ENCODE assay signal across 23 cellular contexts in the genomic region with DNA sequence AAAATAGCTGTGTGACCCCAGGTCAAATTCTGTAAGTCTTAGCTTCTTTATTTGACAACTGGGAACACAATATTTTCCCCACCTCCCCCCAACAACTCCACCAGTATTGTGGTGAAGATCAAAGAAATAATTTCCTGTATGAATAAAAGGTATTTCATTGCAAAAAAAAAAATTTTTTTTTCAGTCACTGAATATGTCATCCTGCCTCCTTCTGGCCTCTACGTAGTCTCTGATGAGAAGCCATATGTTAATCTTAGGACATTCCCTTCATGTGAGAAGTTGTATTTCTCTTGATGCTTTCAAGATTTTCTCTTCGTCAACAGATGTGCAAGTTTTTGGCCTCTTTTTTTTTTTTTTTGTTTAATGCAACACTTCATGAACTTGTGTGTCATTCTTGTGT. TPM values are rescaled to one million over a fixed set of nuclear protein-coding genes. Genes with fewer than 3 reads are reported as not detected.
DNase-seq lines count a peak whose midpoint lies in the region; ATAC-seq and TF ChIP-seq lines count a peak whose summit lies in the region.
"Had no signal": no experiment of that assay in that cellular context is flagged by ENCODE, and none has a peak within 500 bp of the region (broad histone marks: within the 10 kb centered on the region; RNA-seq: fewer than 3 reads in every experiment).

No MANE protein-coding gene starts in this region.

- peaks cover 14% of the 10 kb centered on the region for H3K9me3 Mint-ChIP-seq in activated CD8-positive, alpha-beta T cell treated with anti-CD3 and anti-CD28 coated beads for 36 hours
- H3K9me3 Mint-ChIP-seq in activated CD8-positive, alpha-beta T cell treated with anti-CD3 and anti-CD28 coated beads, Interleukin-2, amount 10 ng/mL, durations not matched to agents 7 days and 5 days (ENCODE audit: insufficient read depth), result peaks cover 35% of the 10 kb centered on the region
- peaks cover 0 to 18% (median 9%) of the 10 kb centered on the region in 8 donors for H3K9me3 Mint-ChIP-seq in CD4-positive, alpha-beta memory T cell

- ATAC-seq in activated CD8-positive, alpha-beta T cell treated with anti-CD3 and anti-CD28 coated beads for 36 hours, result peak; percentile 37
- ATAC-seq in activated CD8-positive, alpha-beta T cell treated with anti-CD3 and anti-CD28 coated beads, Interleukin-2, amount 10 ng/mL, durations not matched to agents 7 days and 5 days, result no peak
- ATAC-seq in T-helper 17 cell, result peak; percentile 33

- DNase-seq in activated CD8-positive, alpha-beta T cell treated with anti-CD3 and anti-CD28 coated beads for 36 hours, result no peak
- DNase-seq in activated CD8-positive, alpha-beta T cell treated with anti-CD3 and anti-CD28 coated beads, Interleukin-2, amount 10 ng/mL, durations not matched to agents 7 days and 5 days, result no peak
- DNase-seq in CD4-positive, alpha-beta memory T cell, result peak in 3 of 5 donors; percentile 6 to 9 (median 6)
- no peak for DNase-seq in T-helper 17 cell
- DNase-seq in osteoblast (ENCODE audit: insufficient read length, low spot score, missing footprints), result no peak
- no peak for DNase-seq in SKM-1 (lab: John Stamatoyannopoulos, UW; ENCODE audit: unreplicated experiment)
- DNase-seq: Calu3, DMS153, GM23248, H7, Karpas-422, NCI-H1092, NCI-H1436, NCI-H187, NCI-H2081 treated with DMSO at 0.1 percent for 48 hours, NCI-H2171, NCI-H226, NCI-H510A, NCI-H69, Right ventricle myocardium superior, RPMI8226 had no signal

- no peak overlapping the region for H3K4me3 ChIP-seq in CD4-positive, alpha-beta memory T cell (ENCODE audit: low read length in 2 of 2)
- H3K4me3 ChIP-seq in neutrophil (ENCODE audit: low read depth in 1 of 2, low read length in 1 of 2), result no peak overlapping the region
- no peak overlapping the region for H3K4me3 ChIP-seq in osteoblast (ENCODE audit: insufficient read depth, low read length)
- H3K4me3 ChIP-seq: GM23248, SJSA1 had no signal

- no peak overlapping the region for H3K4me2 ChIP-seq in osteoblast (ENCODE audit: insufficient read depth, low read length)

- H3K4me1 ChIP-seq in CD4-positive, alpha-beta memory T cell (ENCODE audit: insufficient read depth, low read length), result peaks cover 33% of the 10 kb centered on the region
- H3K4me1 ChIP-seq in neutrophil (ENCODE audit: control insufficient read depth in 1 of 2, insufficient read depth in 1 of 2, low read depth in 1 of 2, low read length in 1 of 2) (peaks cover 6 to 8% of the 10 kb centered on the region in 2 experiments), osteoblast (ENCODE audit: insufficient read depth, low read length) (no peaks in the 10 kb centered on the region)
- H3K4me1 ChIP-seq: SJSA1 had no signal

- H3K79me2 ChIP-seq in osteoblast (ENCODE audit: insufficient read depth, low read length), result no peaks in the 10 kb centered on the region

- CTCF ChIA-PET in activated CD8-positive, alpha-beta T cell treated with anti-CD3 and anti-CD28 coated beads for 36 hours (lab: Charles Lee), result no interaction called here
- CTCF ChIA-PET in activated CD8-positive, alpha-beta T cell treated with anti-CD3 and anti-CD28 coated beads, Interleukin-2, amount 10 ng/mL, durations not matched to agents 7 days and 5 days (lab: Charles Lee), result no interaction called here
- CTCF ChIA-PET in CD4-positive, alpha-beta memory T cell (lab: Charles Lee; ENCODE audit: partially characterized antibody), result interaction anchor here (0.6 kb wide), 1 partner anchor 1694 kb away, joined by 3 read pairs; no protein-coding TSS in a partner anchor

- H3K27me3 Mint-ChIP-seq in activated CD8-positive, alpha-beta T cell treated with anti-CD3 and anti-CD28 coated beads for 36 hours, result no peaks in the 10 kb centered on the region
- no peaks in the 10 kb centered on the region for H3K27me3 Mint-ChIP-seq in activated CD8-positive, alpha-beta T cell treated with anti-CD3 and anti-CD28 coated beads, Interleukin-2, amount 10 ng/mL, durations not matched to agents 7 days and 5 days (ENCODE audit: low read depth)
- H3K27me3 Mint-ChIP-seq in CD4-positive, alpha-beta memory T cell, result no peaks in the 10 kb centered on the region
- H3K27me3 Mint-ChIP-seq in T-helper 17 cell, result no peaks in the 10 kb centered on the region

- peaks cover 74% of the 10 kb centered on the region for H3K36me3 Mint-ChIP-seq in activated CD8-positive, alpha-beta T cell treated with anti-CD3 and anti-CD28 coated beads for 36 hours (ENCODE audit: low read depth)
- peaks cover 75% of the 10 kb centered on the region for H3K36me3 Mint-ChIP-seq in activated CD8-positive, alpha-beta T cell treated with anti-CD3 and anti-CD28 coated beads, Interleukin-2, amount 10 ng/mL, durations not matched to agents 7 days and 5 days (ENCODE audit: low read depth)
- peaks cover 65% of the 10 kb centered on the region in 2 donors for H3K36me3 Mint-ChIP-seq in CD4-positive, alpha-beta memory T cell
- H3K36me3 Mint-ChIP-seq in T-helper 17 cell (ENCODE audit: low read depth), result peaks cover 12% of the 10 kb centered on the region

- H3K27ac ChIP-seq in CD4-positive, alpha-beta memory T cell (ENCODE audit: low read depth, low read length), result no peak overlapping the region
- peak overlapping the region; percentile 54 for H3K27ac ChIP-seq in neutrophil
- no peak overlapping the region for H3K27ac ChIP-seq in osteoblast (ENCODE audit: low read depth, low read length)
- H3K27ac ChIP-seq: GM23248, SJSA1 had no signal

- POLR2A ChIA-PET in activated CD8-positive, alpha-beta T cell treated with anti-CD3 and anti-CD28 coated beads for 36 hours (lab: Charles Lee), result no interaction called here
- POLR2A ChIA-PET in activated CD8-positive, alpha-beta T cell treated with anti-CD3 and anti-CD28 coated beads, Interleukin-2, amount 10 ng/mL, durations not matched to agents 7 days and 5 days (lab: Charles Lee), result no interaction called here
- POLR2A ChIA-PET in CD4-positive, alpha-beta memory T cell (lab: Charles Lee; ENCODE audit: partially characterized antibody), result no interaction called here

- H3K36me3 ChIP-seq in CD4-positive, alpha-beta memory T cell (ENCODE audit: insufficient read depth, low read length), result peaks cover 4% of the 10 kb centered on the region
- H3K36me3 ChIP-seq in neutrophil (peaks cover 20% of the 10 kb centered on the region), osteoblast (ENCODE audit: insufficient read depth, low read length) (no peaks in the 10 kb centered on the region)
- H3K36me3 ChIP-seq: SJSA1 had no signal

- peaks cover 47% of the 10 kb centered on the region for H3K4me1 Mint-ChIP-seq in activated CD8-positive, alpha-beta T cell treated with anti-CD3 and anti-CD28 coated beads for 36 hours (ENCODE audit: low read depth)
- H3K4me1 Mint-ChIP-seq in activated CD8-positive, alpha-beta T cell treated with anti-CD3 and anti-CD28 coated beads, Interleukin-2, amount 10 ng/mL, durations not matched to agents 7 days and 5 days (ENCODE audit: low read depth), result peaks cover 27% of the 10 kb centered on the region
- peaks cover 33 to 57% (median 40%) of the 10 kb centered on the region in 4 donors for H3K4me1 Mint-ChIP-seq in CD4-positive, alpha-beta memory T cell
- H3K4me1 Mint-ChIP-seq in T-helper 17 cell, result peaks cover 19% of the 10 kb centered on the region

- no peaks in the 10 kb centered on the region for H3K9me3 ChIP-seq in CD4-positive, alpha-beta memory T cell (ENCODE audit: control insufficient read depth in 1 of 2, low read length in 2 of 2)
- peaks cover 3% of the 10 kb centered on the region for H3K9me3 ChIP-seq in T-helper 17 cell (ENCODE audit: control insufficient read depth, low read length, poor library complexity, severe bottlenecking)
- H3K9me3 ChIP-seq in neutrophil, result no peaks in the 10 kb centered on the region
- H3K9me3 ChIP-seq in osteoblast (ENCODE audit: low read depth, low read length), result no peaks in the 10 kb centered on the region
- H3K9me3 ChIP-seq: SJSA1 had no signal

- H2AFZ ChIP-seq in osteoblast (ENCODE audit: low read length), result no peak overlapping the region
- H2AFZ ChIP-seq: GM23248 had no signal

- no peaks in the 10 kb centered on the region for H3K27me3 ChIP-seq in CD4-positive, alpha-beta memory T cell (ENCODE audit: insufficient read depth, low read length)
- H3K27me3 ChIP-seq in neutrophil, result no peaks in the 10 kb centered on the region
- H3K27me3 ChIP-seq in osteoblast (ENCODE audit: insufficient read depth, low read length), result no peaks in the 10 kb centered on the region
- H3K27me3 ChIP-seq: SJSA1 had no signal

- H3K4me3 Mint-ChIP-seq in activated CD8-positive, alpha-beta T cell treated with anti-CD3 and anti-CD28 coated beads for 36 hours, result no peak overlapping the region
- H3K4me3 Mint-ChIP-seq in activated CD8-positive, alpha-beta T cell treated with anti-CD3 and anti-CD28 coated beads, Interleukin-2, amount 10 ng/mL, durations not matched to agents 7 days and 5 days, result no peak overlapping the region
- H3K4me3 Mint-ChIP-seq in CD4-positive, alpha-beta memory T cell, result peak overlapping the region in 4 of 8 donors; percentile 17 to 64 (median 54)
- H3K4me3 Mint-ChIP-seq in T-helper 17 cell, result no peak overlapping the region

- peak overlapping the region; percentile 49 for H3K27ac Mint-ChIP-seq in activated CD8-positive, alpha-beta T cell treated with anti-CD3 and anti-CD28 coated beads for 36 hours
- no peak overlapping the region for H3K27ac Mint-ChIP-seq in activated CD8-positive, alpha-beta T cell treated with anti-CD3 and anti-CD28 coated beads, Interleukin-2, amount 10 ng/mL, durations not matched to agents 7 days and 5 days
- peak overlapping the region in 6 of 7 donors; percentile 33 to 74 (median 46) for H3K27ac Mint-ChIP-seq in CD4-positive, alpha-beta memory T cell
- H3K27ac Mint-ChIP-seq in T-helper 17 cell, result peak overlapping the region; percentile 48

- TF ChIP-seq CTCF in activated CD8-positive, alpha-beta T cell treated with anti-CD3 and anti-CD28 coated beads for 36 hours (IDR thresholded peaks at IDR 0.05), result no peak
- TF ChIP-seq CTCF in neutrophil (IDR thresholded peaks at IDR 0.05), result no peak
- TF ChIP-seq CTCF in osteoblast (IDR thresholded peaks at IDR 0.05; ENCODE audit: extremely low read depth, low read depth, low read length), result no peak

- H4K20me1 ChIP-seq in osteoblast (ENCODE audit: insufficient read depth, low read length), result no peaks in the 10 kb centered on the region

- intact Hi-C loops in activated CD8-positive, alpha-beta T cell treated with anti-CD3 and anti-CD28 coated beads for 36 hours (cut with micrococcal nuclease), result no loop called here
- intact Hi-C loops in CD4-positive, alpha-beta memory T cell (cut with micrococcal nuclease), result no loop called here

RNA-seq across cellular contexts. Expression of gene ZNF33A, which starts 33.0 kb away (rescaled TPM):
- 10 to 100 TPM; 21.2 to 27.1 TPM for total RNA-seq in activated CD8-positive, alpha-beta T cell treated with anti-CD3 and anti-CD28 coated beads for 36 hours
- total RNA-seq in activated CD8-positive, alpha-beta T cell treated with anti-CD3 and anti-CD28 coated beads, Interleukin-2, amount 10 ng/mL, durations not matched to agents 7 days and 5 days, result 10 to 100 TPM; 26.1 to 26.6 TPM
- total RNA-seq in CD4-positive, alpha-beta memory T cell, result 10 to 100 TPM; 69.0 to 71.4 TPM
- 10 to 100 TPM; 14.3 to 27.2 TPM for polyA plus RNA-seq in CD4-positive, alpha-beta memory T cell
- total RNA-seq in T-helper 17 cell, result 10 to 100 TPM; 37.3 to 41.9 TPM
- total RNA-seq in osteoblast, result 26.1 and 29.5 TPM in 2 replicates

RNA-seq across cellular contexts. Expression of gene ZNF37A, which starts 50.6 kb away (rescaled TPM):
- total RNA-seq in activated CD8-positive, alpha-beta T cell treated with anti-CD3 and anti-CD28 coated beads for 36 hours, result 10 to 100 TPM; 22.6 to 26.0 TPM
- 10 to 100 TPM; 17.5 to 17.8 TPM for total RNA-seq in activated CD8-positive, alpha-beta T cell treated with anti-CD3 and anti-CD28 coated beads, Interleukin-2, amount 10 ng/mL, durations not matched to agents 7 days and 5 days
- total RNA-seq in CD4-positive, alpha-beta memory T cell, result 10 to 100 TPM; 22.8 to 27.1 TPM
- 1 to 10 TPM; 2.0 to 4.4 TPM for polyA plus RNA-seq in CD4-positive, alpha-beta memory T cell
- total RNA-seq in T-helper 17 cell, result 10 to 100 TPM; 18.7 to 21.5 TPM
- 15.6 and 19.4 TPM in 2 replicates for total RNA-seq in osteoblast

Comparison
In these comparisons a context has a peak if more than half of its experiments do, and no peak if none do; other contexts are left out.
1. DNase-seq: peak in CD4-positive, alpha-beta memory T cell (3 of 5); none in activated CD8-positive, alpha-beta T cell treated with anti-CD3 and anti-CD28 coated beads for 36 hours (single experiment), activated CD8-positive, alpha-beta T cell treated with anti-CD3 and anti-CD28 coated beads, Interleukin-2, amount 10 ng/mL, durations not matched to agents 7 days and 5 days (single experiment), T-helper 17 cell (0 of 3), osteoblast (single experiment) and SKM-1 (single experiment).